ENCODE assay signal across 31 cellular contexts in the genomic region with DNA sequence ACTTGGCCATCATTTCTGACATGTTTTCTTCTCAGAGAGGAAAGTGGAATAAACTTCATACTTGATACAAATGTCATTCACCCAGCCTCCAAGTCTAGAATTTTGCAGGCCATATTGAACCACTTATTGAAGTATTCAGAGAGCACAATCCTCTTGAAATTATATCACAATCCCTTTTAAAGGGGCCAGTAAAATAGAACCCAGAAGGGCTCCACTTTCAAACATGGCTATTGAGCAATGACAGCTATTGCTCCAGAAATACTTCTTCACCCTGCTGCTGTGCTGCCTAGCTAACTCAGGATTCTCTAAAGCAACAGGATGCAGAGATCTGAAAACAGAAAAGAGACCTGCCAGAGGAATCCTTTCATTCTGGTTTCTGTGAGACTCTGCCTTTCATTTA.
A peak's percentile ranks its signal among the peaks of the same experiment; 100 is the strongest.
DNase-seq lines count a peak whose midpoint lies in the region; TF ChIP-seq lines count a peak whose summit lies in the region.
"Had no signal": no experiment of that assay in that cellular context is flagged by ENCODE, and none has a peak within 500 bp of the region (broad histone marks: within the 10 kb centered on the region; RNA-seq: fewer than 3 reads in every experiment).

No MANE protein-coding gene starts in this region.

- peaks cover 18% of the 10 kb centered on the region for H3K4me1 ChIP-seq in adipocyte (ENCODE audit: control insufficient read depth, insufficient read depth, low read length)
- H3K4me1 ChIP-seq in parathyroid adenoma: no peaks in the 10 kb centered on the region
- no peaks in the 10 kb centered on the region for H3K4me1 ChIP-seq in transverse colon
- H3K4me1 ChIP-seq: pancreas, stomach had no signal

- peak overlapping the region; percentile 2 for H2AFZ ChIP-seq in parathyroid adenoma

- H3K27ac ChIP-seq in parathyroid adenoma (no peak overlapping the region), transverse colon (no peak overlapping the region)
- H3K27ac ChIP-seq: coronary artery, pancreas, stomach had no signal

- no peaks in the 10 kb centered on the region for H3K79me2 ChIP-seq in parathyroid adenoma

- intact Hi-C loops in transverse colon (cut with DNase I; ENCODE audit: low total_unique reads): no loop called here

- TF ChIP-seq POLR2A in transverse colon (IDR thresholded peaks at IDR 0.05): no peak

- H3K4me3 ChIP-seq in adipocyte (ENCODE audit: low read length) (no peak overlapping the region), fibroblast of the aortic adventitia (ENCODE audit: low read depth, low read length) (no peak overlapping the region), parathyroid adenoma (ENCODE audit: low read depth, low read length) (no peak overlapping the region), transverse colon (no peak overlapping the region)
- H3K4me3 ChIP-seq: coronary artery, K562, pancreas, stomach had no signal

- H3K36me3 ChIP-seq in adipocyte (ENCODE audit: control insufficient read depth, insufficient read depth, low read length, severe bottlenecking) (no peaks in the 10 kb centered on the region), parathyroid adenoma (ENCODE audit: control insufficient read depth, insufficient read depth, low read length) (no peaks in the 10 kb centered on the region), transverse colon (no peaks in the 10 kb centered on the region)
- H3K36me3 ChIP-seq: pancreas, stomach had no signal

- H3K9me3 ChIP-seq in adipocyte (ENCODE audit: control insufficient read depth, low read length): no peaks in the 10 kb centered on the region
- H3K9me3 ChIP-seq in parathyroid adenoma (ENCODE audit: control insufficient read depth, low read length): no peaks in the 10 kb centered on the region
- H3K9me3 ChIP-seq in transverse colon: no peaks in the 10 kb centered on the region
- H3K9me3 ChIP-seq: pancreas, stomach had no signal

- in situ Hi-C loops in transverse colon (cut with MboI; ENCODE audit: low pct_ligation_motif_present in 1 of 4, low pct_unique_long_range_greater_than_20kb in 1 of 4, low sequenced_read_pairs in 3 of 4): no loop called here

- H3K9ac ChIP-seq in adipocyte (ENCODE audit: low read length): peak overlapping the region; percentile 50
- no peak overlapping the region for H3K9ac ChIP-seq in parathyroid adenoma

- H3K4me2 ChIP-seq in parathyroid adenoma (ENCODE audit: low read length): no peak overlapping the region

- H3K27me3 ChIP-seq in adipocyte (replicated peaks; ENCODE audit: control insufficient read depth, insufficient read depth, low read length) (no peaks in the 10 kb centered on the region), parathyroid adenoma (ENCODE audit: control insufficient read depth, insufficient read depth, low read length) (no peaks in the 10 kb centered on the region), transverse colon (no peaks in the 10 kb centered on the region)
- H3K27me3 ChIP-seq: pancreas, stomach had no signal

- TF ChIP-seq CTCF in fibroblast of the aortic adventitia (IDR thresholded peaks at IDR 0.05; ENCODE audit: insufficient read depth, low read length) (no peak), parathyroid adenoma (IDR thresholded peaks at IDR 0.05) (no peak), transverse colon (IDR thresholded peaks at IDR 0.05) (no peak)

- no peak for TF ChIP-seq EP300 in transverse colon (IDR thresholded peaks at IDR 0.05; ENCODE audit: low read depth)

- peak; percentile 64 for DNase-seq in AG20443 (ENCODE audit: low spot score)
- peak; percentile 92 for DNase-seq in adipocyte (ENCODE audit: low read depth)
- DNase-seq in fibroblast of the aortic adventitia (ENCODE audit: low read depth): peak; percentile 53
- no peak for DNase-seq in NCI-H2029 treated with DMSO at 0.1 percent for 48 hours (lab: John Stamatoyannopoulos, UW)
- DNase-seq in DMS 273 treated with DMSO at 0.1 percent for 48 hours (lab: John Stamatoyannopoulos, UW): no peak
- no peak for DNase-seq in transverse colon
- DNase-seq in stimulated activated CD8-positive, alpha-beta memory T cell treated with anti-CD3 and anti-CD28 coated beads, Interleukin-4, amount 100 ng/mL, for 48 hours: no peak
- DNase-seq: activated CD4-positive, alpha-beta T cell treated with anti-CD3 and anti-CD28 coated beads, Interleukin-2, amount 10 ng/mL, durations not matched to agents 24 days and 14 days; aorta; Calu3; DND-41; effector memory CD4-positive, alpha-beta T cell; erythroblast; HFFc6; hypothalamus; left cardiac atrium; mammary epithelial cell; NCI-H1105; NCI-H2029; NCI-H2227 treated with DMSO at 0.1 percent for 48 hours; NCI-H526 treated with DMSO at 0.1 percent for 48 hours; nephron progenitor cell; NK-92 treated with Interleukin-12 subunit alpha and Interleukin-12 subunit beta, amount 100 ng/mL, for 24 hours; pancreas; retina; small intestine; stimulated activated CD4-positive, alpha-beta T cell treated with anti-CD3 and anti-CD28 coated beads, Interleukin-1b, Interleukin-23, amount 100 ng/mL, for 48 hours; stomach had no signal

Comparison
In these comparisons a context has a peak if more than half of its experiments do, and no peak if none do; other contexts are left out.
1. DNase-seq: peak in AG20443 (single experiment), adipocyte (single experiment) and fibroblast of the aortic adventitia (single experiment); none in NCI-H2029 treated with DMSO at 0.1 percent for 48 hours (single experiment), DMS 273 treated with DMSO at 0.1 percent for 48 hours (single experiment), transverse colon (single experiment) and stimulated activated CD8-positive, alpha-beta memory T cell treated with anti-CD3 and anti-CD28 coated beads, Interleukin-4, amount 100 ng/mL, for 48 hours (single experiment).